ENCODE assay signal across 12 cellular contexts in the genomic region with DNA sequence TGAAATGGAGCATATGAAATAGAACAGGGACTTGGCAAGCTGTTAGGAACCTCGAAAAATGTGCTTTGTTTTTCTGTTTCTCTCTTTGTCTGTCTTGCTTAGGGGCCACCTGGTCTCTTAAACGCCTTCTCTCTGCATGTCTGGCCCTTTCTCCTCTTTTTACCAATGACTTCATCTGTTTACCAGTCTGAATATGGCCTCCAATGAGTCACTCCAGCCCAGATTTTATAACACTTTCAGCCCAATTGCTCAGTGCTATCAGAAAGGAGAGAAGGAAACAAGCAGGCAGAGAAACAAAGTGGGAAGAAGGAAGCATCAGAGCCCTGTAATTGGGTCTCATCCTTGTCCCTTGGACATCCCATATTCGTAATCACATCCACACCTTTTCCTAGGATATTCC.
DNase-seq lines count a peak whose midpoint lies in the region; ATAC-seq and TF ChIP-seq lines count a peak whose summit lies in the region.
"Had no signal": no experiment of that assay in that cellular context is flagged by ENCODE, and none has a peak within 500 bp of the region (broad histone marks: within the 10 kb centered on the region; RNA-seq: fewer than 3 reads in every experiment).

No MANE protein-coding gene starts in this region.

- TF ChIP-seq CTCF in AG10803 (conservative IDR thresholded peaks at IDR 0.05; ENCODE audit: low read length) (no peak), brain microvascular endothelial cell (IDR thresholded peaks at IDR 0.05; ENCODE audit: low read depth, low read length, missing control alignments) (no peak)

- peaks cover 10% of the 10 kb centered on the region for H3K4me1 Mint-ChIP-seq in activated CD4-positive, alpha-beta T cell treated with anti-CD3 and anti-CD28 coated beads for 36 hours
- H3K4me1 Mint-ChIP-seq: CD14-positive monocyte had no signal

- H3K4me3 ChIP-seq in AG10803 (ENCODE audit: low read length) (no peak overlapping the region), brain microvascular endothelial cell (ENCODE audit: low read depth, low read length) (no peak overlapping the region)
- H3K4me3 ChIP-seq: PC-9, right lobe of liver had no signal

- peak; percentile 75 for ATAC-seq in left colon
- no peak for ATAC-seq in activated CD4-positive, alpha-beta T cell treated with anti-CD3 and anti-CD28 coated beads for 36 hours
- no peak for ATAC-seq in HG02623 (IDR thresholded peaks at IDR 0.05; ENCODE audit: unreplicated experiment)

- H3K27ac ChIP-seq in brain microvascular endothelial cell, result no peak overlapping the region
- H3K27ac ChIP-seq: PC-9, right lobe of liver had no signal

- intact Hi-C loops in left colon (cut with DNase I, micrococcal nuclease), result loop anchor here in 1 of 2 donors (10.0 kb wide), 1 partner anchor 297 kb away; no protein-coding TSS in a partner anchor
- intact Hi-C loops in activated CD4-positive, alpha-beta T cell treated with anti-CD3 and anti-CD28 coated beads for 36 hours (cut with DNase I, micrococcal nuclease), result loop anchor here in 1 of 2 experiments (10.0 kb wide), 1 partner anchor 133 kb away; no protein-coding TSS in a partner anchor

- no peak overlapping the region for H3K27ac Mint-ChIP-seq in activated CD4-positive, alpha-beta T cell treated with anti-CD3 and anti-CD28 coated beads for 36 hours
- H3K27ac Mint-ChIP-seq: CD14-positive monocyte had no signal

- peaks cover 2% of the 10 kb centered on the region for H3K27me3 Mint-ChIP-seq in activated CD4-positive, alpha-beta T cell treated with anti-CD3 and anti-CD28 coated beads for 36 hours

- H3K4me3 Mint-ChIP-seq in activated CD4-positive, alpha-beta T cell treated with anti-CD3 and anti-CD28 coated beads for 36 hours, result no peak overlapping the region
- H3K4me3 Mint-ChIP-seq: CD14-positive monocyte had no signal

- POLR2A ChIA-PET in activated CD4-positive, alpha-beta T cell treated with anti-CD3 and anti-CD28 coated beads for 36 hours (lab: Charles Lee), result no interaction called here

- H3K27me3 ChIP-seq in brain microvascular endothelial cell (replicated peaks), result no peaks in the 10 kb centered on the region
- H3K27me3 ChIP-seq: right lobe of liver had no signal

- DNase-seq in AG10803 (ENCODE audit: low read depth) (peak; percentile 3), NCI-H146 treated with DMSO at 0.1 percent for 48 hours (lab: John Stamatoyannopoulos, UW; ENCODE audit: unreplicated experiment) (peak; percentile 56), brain microvascular endothelial cell (peak; percentile 2), left colon (no peak), UCSD-AML1 (lab: John Stamatoyannopoulos, UW; ENCODE audit: unreplicated experiment) (no peak), epidermal melanocyte (ENCODE audit: insufficient read length, low spot score) (no peak)
- no peak for DNase-seq in activated CD4-positive, alpha-beta T cell treated with anti-CD3 and anti-CD28 coated beads for 36 hours
- DNase-seq: activated T-cell treated with anti-CD3 and anti-CD28 coated beads, Interleukin-2, amount 50 U/mL, for 1 hour; PC-9; right lobe of liver had no signal

- H3K9me3 Mint-ChIP-seq in activated CD4-positive, alpha-beta T cell treated with anti-CD3 and anti-CD28 coated beads for 36 hours (ENCODE audit: low read depth), result no peaks in the 10 kb centered on the region
- H3K9me3 Mint-ChIP-seq: CD14-positive monocyte had no signal

- in situ Hi-C loops in brain microvascular endothelial cell (cut with HindIII; ENCODE audit: low pct_ligation_motif_present, low sequenced_read_pairs), result no loop called here

- H3K36me3 ChIP-seq in brain microvascular endothelial cell (replicated peaks), result no peaks in the 10 kb centered on the region
- H3K36me3 ChIP-seq: right lobe of liver had no signal

- H3K36me3 Mint-ChIP-seq in activated CD4-positive, alpha-beta T cell treated with anti-CD3 and anti-CD28 coated beads for 36 hours (ENCODE audit: low read depth), result no peaks in the 10 kb centered on the region
- H3K36me3 Mint-ChIP-seq: CD14-positive monocyte had no signal

- CTCF ChIA-PET in activated CD4-positive, alpha-beta T cell treated with anti-CD3 and anti-CD28 coated beads for 36 hours (lab: Charles Lee), result interaction anchor here (0.6 kb wide), 1 partner anchor 295 kb away, joined by 3 read pairs; no protein-coding TSS in a partner anchor

Comparison
In these comparisons a context has a peak if more than half of its experiments do, and no peak if none do; other contexts are left out.
1. DNase-seq: peak in AG10803 (single experiment), NCI-H146 treated with DMSO at 0.1 percent for 48 hours (single experiment) and brain microvascular endothelial cell (single experiment); none in left colon (0 of 2), UCSD-AML1 (single experiment), activated CD4-positive, alpha-beta T cell treated with anti-CD3 and anti-CD28 coated beads for 36 hours (single experiment) and epidermal melanocyte (single experiment).